In the genomic region with DNA sequence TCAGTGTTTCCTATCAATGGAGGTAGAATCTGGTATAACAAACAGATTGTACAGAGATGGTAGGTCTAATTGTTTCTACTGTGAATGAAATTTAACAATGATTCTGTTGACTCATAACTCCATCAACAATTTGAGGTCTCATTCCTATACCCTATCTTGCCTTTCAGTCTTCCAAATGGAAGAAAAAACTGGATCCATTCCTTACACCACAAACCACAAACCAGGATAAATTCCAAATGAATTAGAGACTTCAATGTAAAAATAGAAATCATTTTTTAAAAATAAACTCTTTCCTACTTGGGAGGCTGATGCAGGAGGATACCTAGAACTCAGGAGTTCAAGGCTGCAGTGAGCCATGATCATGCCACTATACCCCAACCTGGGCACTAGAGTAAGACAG, we compare ENCODE assay signal across 22 cellular contexts.
"Had no signal": no experiment of that assay in that cellular context is flagged by ENCODE, and none has a peak within 500 bp of the region (broad histone marks: within the 10 kb centered on the region; RNA-seq: fewer than 3 reads in every experiment).

No MANE protein-coding gene starts in this region.

- H3K4me1 ChIP-seq: lower lobe of right lung, stomach, transverse colon, uterus had no signal

- H3K36me3 ChIP-seq: lower lobe of right lung, stomach, transverse colon, uterus had no signal

- H3K9me3 Mint-ChIP-seq: activated naive CD8-positive, alpha-beta T cell treated with anti-CD3 and anti-CD28 coated beads, Interleukin-2, amount 10 ng/mL, durations not matched to agents 7 days and 5 days; stimulated activated memory B cell treated with anti-CD40 and anti-IgM and Interleukin-4, amounts not matched to agents 10 μg/mL and 1 μg/mL and 100 μg/mL, for 72 hours had no signal

- H3K4me1 Mint-ChIP-seq: activated naive CD8-positive, alpha-beta T cell treated with anti-CD3 and anti-CD28 coated beads, Interleukin-2, amount 10 ng/mL, durations not matched to agents 7 days and 5 days; brain; naive thymus-derived CD4-positive, alpha-beta T cell; neural crest cell; stimulated activated memory B cell treated with anti-CD40 and anti-IgM and Interleukin-4, amounts not matched to agents 10 μg/mL and 1 μg/mL and 100 μg/mL, for 72 hours; T-helper 17 cell had no signal

- H3K36me3 Mint-ChIP-seq: activated CD4-positive, alpha-beta memory T cell treated with anti-CD3 and anti-CD28 coated beads for 36 hours; activated naive CD8-positive, alpha-beta T cell treated with anti-CD3 and anti-CD28 coated beads, Interleukin-2, amount 10 ng/mL, durations not matched to agents 7 days and 5 days; brain; naive thymus-derived CD4-positive, alpha-beta T cell; stimulated activated memory B cell treated with anti-CD40 and anti-IgM and Interleukin-4, amounts not matched to agents 10 μg/mL and 1 μg/mL and 100 μg/mL, for 72 hours had no signal

- ATAC-seq: lower lobe of right lung; naive thymus-derived CD4-positive, alpha-beta T cell; sciatic nerve; stimulated activated memory B cell treated with anti-CD40 and anti-IgM and Interleukin-4, amounts not matched to agents 10 μg/mL and 1 μg/mL and 100 μg/mL, for 72 hours; T-helper 17 cell had no signal

- H3K4me3 ChIP-seq: lower lobe of right lung, smooth muscle cell, stomach, transverse colon, uterus had no signal

- H3K27ac Mint-ChIP-seq: activated CD4-positive, alpha-beta memory T cell treated with anti-CD3 and anti-CD28 coated beads for 36 hours; activated naive CD8-positive, alpha-beta T cell treated with anti-CD3 and anti-CD28 coated beads, Interleukin-2, amount 10 ng/mL, durations not matched to agents 7 days and 5 days; naive thymus-derived CD4-positive, alpha-beta T cell; stimulated activated memory B cell treated with anti-CD40 and anti-IgM and Interleukin-4, amounts not matched to agents 10 μg/mL and 1 μg/mL and 100 μg/mL, for 72 hours; T-helper 17 cell had no signal

- H3K27me3 Mint-ChIP-seq: activated naive CD8-positive, alpha-beta T cell treated with anti-CD3 and anti-CD28 coated beads, Interleukin-2, amount 10 ng/mL, durations not matched to agents 7 days and 5 days; brain; stimulated activated memory B cell treated with anti-CD40 and anti-IgM and Interleukin-4, amounts not matched to agents 10 μg/mL and 1 μg/mL and 100 μg/mL, for 72 hours; T-helper 17 cell had no signal

- H3K27ac ChIP-seq: lower lobe of right lung, stomach, transverse colon, uterus had no signal

- H3K4me2 ChIP-seq: smooth muscle cell had no signal

- DNase-seq: activated CD4-positive, alpha-beta memory T cell treated with anti-CD3 and anti-CD28 coated beads for 36 hours; activated CD4-positive, alpha-beta T cell treated with anti-CD3 and anti-CD28 coated beads for 48 hours; activated naive CD4-positive, alpha-beta T cell treated with Interleukin-2 at 50 U/mL for 16 hours; activated naive CD8-positive, alpha-beta T cell treated with anti-CD3 and anti-CD28 coated beads, Interleukin-2, amount 10 ng/mL, durations not matched to agents 7 days and 5 days; activated T-cell treated with anti-CD3 and anti-CD28 coated beads, Interleukin-2, amount 50 U/mL, for 48 hours; amniotic stem cell; lower lobe of right lung; naive thymus-derived CD4-positive, alpha-beta T cell; occipital lobe; posterior cingulate gyrus; stimulated activated CD4-positive, alpha-beta T cell treated with anti-CD3 and anti-CD28 coated beads, Interleukin-15, amount 100 ng/mL, for 24 hours; stomach; T-helper 17 cell; transverse colon; uterus had no signal

- H3K4me3 Mint-ChIP-seq: activated CD4-positive, alpha-beta memory T cell treated with anti-CD3 and anti-CD28 coated beads for 36 hours; activated naive CD8-positive, alpha-beta T cell treated with anti-CD3 and anti-CD28 coated beads, Interleukin-2, amount 10 ng/mL, durations not matched to agents 7 days and 5 days; brain; naive thymus-derived CD4-positive, alpha-beta T cell; neural crest cell; stimulated activated memory B cell treated with anti-CD40 and anti-IgM and Interleukin-4, amounts not matched to agents 10 μg/mL and 1 μg/mL and 100 μg/mL, for 72 hours; T-helper 17 cell had no signal

- FAIRE-seq: endometrium, keratinocyte had no signal

- H3K27me3 ChIP-seq: transverse colon, uterus had no signal

- H3K9me3 ChIP-seq: lower lobe of right lung, stomach, transverse colon, uterus had no signal
